ENCODE assay signal across 11 cellular contexts in genomic region chr11:10407055-10407454, GRCh38. TPM values are rescaled to one million over a fixed set of nuclear protein-coding genes. Genes with fewer than 3 reads are reported as not detected.
DNase-seq lines count a peak whose midpoint lies in the region; ATAC-seq and TF ChIP-seq lines count a peak whose summit lies in the region.
"Had no signal": no experiment of that assay in that cellular context is flagged by ENCODE, and none has a peak within 500 bp of the region (broad histone marks: within the 10 kb centered on the region; RNA-seq: fewer than 3 reads in every experiment).

No MANE protein-coding gene starts in this region.

- H2AFZ ChIP-seq in ACC112 (ENCODE audit: low read length, unreplicated experiment), result no peak overlapping the region

- no peak for TF ChIP-seq CTCF in VCaP (conservative IDR thresholded peaks at IDR 0.05)

- peaks cover 27% of the 10 kb centered on the region for H3K4me1 ChIP-seq in ACC112 (ENCODE audit: control insufficient read depth, insufficient read depth, low read length, unreplicated experiment)

- H3K27ac ChIP-seq in ACC112 (ENCODE audit: low read depth, low read length) (peak overlapping the region; percentile 64), VCaP (peak overlapping the region; percentile 34)
- H3K27ac ChIP-seq: C4-2B had no signal

- no peak for ATAC-seq in GM21529 (IDR thresholded peaks at IDR 0.05; ENCODE audit: unreplicated experiment)

- no peaks in the 10 kb centered on the region for H3K36me3 ChIP-seq in ACC112 (ENCODE audit: insufficient read depth, low read length)

- H3K79me2 ChIP-seq in ACC112 (ENCODE audit: control insufficient read depth, insufficient read depth, low read length, unreplicated experiment), result no peaks in the 10 kb centered on the region

- peak overlapping the region; percentile 13; the same call in 1 of the 2 replicates for H3K4me3 ChIP-seq in ACC112 (ENCODE audit: low read depth, low read length)

- H3K27me3 ChIP-seq in ACC112 (ENCODE audit: insufficient read depth, low read length), result no peaks in the 10 kb centered on the region

- DNase-seq in HT-29 (ENCODE audit: low spot score), result peak; percentile 33
- peak; percentile 45 for DNase-seq in iris pigment epithelial cell (ENCODE audit: low read depth)
- no peak for DNase-seq in AML-193 (lab: John Stamatoyannopoulos, UW)
- DNase-seq in cortex of kidney (lab: John Stamatoyannopoulos, UW), result no peak
- no peak for DNase-seq in cerebellum (ENCODE audit: low spot score)
- DNase-seq: NCI-H1694 treated with DMSO at 0.1 percent for 48 hours, SIG-M5 had no signal

RNA-seq across cellular contexts. Expression of gene AMPD3, which starts 48.0 kb away (rescaled TPM):
- 6.3 and 10.4 TPM in 2 replicates for total RNA-seq in HT-29 (2014; rRNA removed; shearing (Covaris generic))
- 2.3 TPM for total RNA-seq in cerebellum

Comparison
In these comparisons a context has a peak if more than half of its experiments do, and no peak if none do; other contexts are left out.
1. DNase-seq: peak in HT-29 (single experiment) and iris pigment epithelial cell (single experiment); none in AML-193 (0 of 2), cortex of kidney (single experiment) and cerebellum (single experiment).